Comparison of ENCODE assay signal across 10 cellular contexts in genomic region chr3:177320765-177321247, GRCh38.
DNase-seq lines count a peak whose midpoint lies in the region; ATAC-seq and FAIRE-seq lines count a peak whose summit lies in the region.
"Had no signal": no experiment of that assay in that cellular context is flagged by ENCODE, and none has a peak within 500 bp of the region (broad histone marks: within the 10 kb centered on the region; RNA-seq: fewer than 3 reads in every experiment).

No MANE protein-coding gene starts in this region.

- ATAC-seq in GM18511 (IDR thresholded peaks at IDR 0.05; ENCODE audit: unreplicated experiment) (peak; percentile 59), GM21737 (IDR thresholded peaks at IDR 0.05; ENCODE audit: unreplicated experiment) (peak; percentile 58)
- ATAC-seq in naive thymus-derived CD8-positive, alpha-beta T cell: peak in 1 of 2 donors; percentile 54

- POLR2A ChIA-PET in naive thymus-derived CD8-positive, alpha-beta T cell (lab: Charles Lee): interaction anchor here (0.8 kb wide), 1 partner anchor 40 kb away, joined by 3 read pairs; no protein-coding TSS in a partner anchor

- no peaks in the 10 kb centered on the region for H3K27me3 Mint-ChIP-seq in naive thymus-derived CD8-positive, alpha-beta T cell

- DNase-seq in NAMALWA (ENCODE audit: low spot score) (peak; percentile 70), NCI-H187 (lab: John Stamatoyannopoulos, UW) (no peak), GF-D8 (lab: John Stamatoyannopoulos, UW) (no peak), urothelium cell line (ENCODE audit: low spot score) (no peak), AG20443 (ENCODE audit: low spot score) (no peak)
- DNase-seq in naive thymus-derived CD8-positive, alpha-beta T cell: peak in 2 of 10 donors; percentile 34 to 35
- DNase-seq: activated CD4-positive, alpha-beta T cell treated with anti-CD3 and anti-CD28 coated beads for 4 hours; NCI-H146 had no signal

- peak overlapping the region in 9 of 10 donors; percentile 37 to 87 (median 73) for H3K27ac Mint-ChIP-seq in naive thymus-derived CD8-positive, alpha-beta T cell

- peaks cover 12 to 63% (median 30%) of the 10 kb centered on the region in 4 donors for H3K4me1 Mint-ChIP-seq in naive thymus-derived CD8-positive, alpha-beta T cell

- peaks cover 0 to 1% (median 0%) of the 10 kb centered on the region in 9 donors for H3K9me3 Mint-ChIP-seq in naive thymus-derived CD8-positive, alpha-beta T cell

- H3K4me3 Mint-ChIP-seq in naive thymus-derived CD8-positive, alpha-beta T cell: peak overlapping the region in 7 of 10 donors; percentile 19 to 68 (median 48)

- no peak for FAIRE-seq in urothelium cell line (lab: Jason Lieb, UNC)

- H3K36me3 Mint-ChIP-seq in naive thymus-derived CD8-positive, alpha-beta T cell: no peaks in the 10 kb centered on the region
